19 cellular contexts compared by ENCODE assay signal in genomic region chr12:67377021-67377420, GRCh38.
"Had no signal": no experiment of that assay in that cellular context is flagged by ENCODE, and none has a peak within 500 bp of the region (broad histone marks: within the 10 kb centered on the region; RNA-seq: fewer than 3 reads in every experiment).

No MANE protein-coding gene starts in this region.

- DNase-seq: dorsolateral prefrontal cortex; effector CD4-positive, alpha-beta T cell; esophagus squamous epithelium; hypothalamus; immature natural killer cell; kidney; natural killer cell; occipital lobe; pancreas; right lobe of liver; small intestine; stimulated activated CD4-positive, alpha-beta T cell treated with anti-CD3 and anti-CD28 coated beads, Interleukin-15, amount 100 ng/mL, for 24 hours; stimulated activated CD4-positive, alpha-beta T cell treated with anti-CD3 and anti-CD28 coated beads, Interleukin-2, amount 100 ng/mL, for 48 hours; stimulated activated naive B cell treated with anti-CD40 and anti-IgM and Interleukin-4, amounts not matched to agents 10 μg/mL and 1 μg/mL and 100 μg/mL, for 72 hours had no signal

- H3K4me1 ChIP-seq: pancreas, right lobe of liver, tibial nerve, vagina had no signal

- H3K4me3 ChIP-seq: dorsolateral prefrontal cortex, esophagus squamous epithelium, lung, pancreas, right lobe of liver, thoracic aorta, tibial nerve, vagina had no signal

- H3K27me3 ChIP-seq: esophagus squamous epithelium, pancreas, right lobe of liver, tibial nerve, vagina had no signal

- H3K36me3 ChIP-seq: esophagus squamous epithelium, pancreas, right lobe of liver, thoracic aorta, tibial nerve, vagina had no signal

- ATAC-seq: left lobe of liver; natural killer cell; pancreas; right lobe of liver; stimulated activated naive B cell treated with anti-CD40 and anti-IgM and Interleukin-4, amounts not matched to agents 10 μg/mL and 1 μg/mL and 100 μg/mL, for 72 hours had no signal

- H3K27ac ChIP-seq: dorsolateral prefrontal cortex, esophagus squamous epithelium, pancreas, right lobe of liver, thoracic aorta, tibial nerve, vagina had no signal

- H3K9me3 ChIP-seq: esophagus squamous epithelium, pancreas, right lobe of liver, thoracic aorta, tibial nerve, vagina had no signal
